ENCODE assay signal across 13 cellular contexts in the genomic region with DNA sequence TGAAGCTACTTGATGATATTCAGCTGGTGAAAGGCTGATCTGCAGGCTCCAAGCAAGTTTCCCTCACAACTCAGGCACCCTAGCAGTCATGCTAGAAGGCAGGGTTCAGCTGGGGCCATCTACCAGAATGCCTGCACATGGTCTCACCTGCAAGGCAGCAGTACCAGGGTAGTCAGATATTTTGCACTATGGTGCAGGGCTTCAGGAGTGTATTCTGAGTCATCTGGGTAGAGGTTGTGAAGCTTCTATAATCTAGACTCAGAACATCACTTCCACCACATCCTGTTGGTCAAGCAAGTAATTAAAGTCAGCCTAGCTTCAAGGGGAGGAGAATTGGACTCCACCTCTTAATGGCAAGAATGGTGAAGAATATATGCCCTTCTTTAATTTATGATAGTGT.
DNase-seq lines count a peak whose midpoint lies in the region; ATAC-seq and TF ChIP-seq lines count a peak whose summit lies in the region.
"Had no signal": no experiment of that assay in that cellular context is flagged by ENCODE, and none has a peak within 500 bp of the region (broad histone marks: within the 10 kb centered on the region; RNA-seq: fewer than 3 reads in every experiment).

No MANE protein-coding gene starts in this region.

- no peaks in the 10 kb centered on the region for H3K9me2 ChIP-seq in MM.1S (replicated peaks; ENCODE audit: insufficient read depth, low read length)

- H3F3A ChIP-seq in MM.1S (ENCODE audit: insufficient read depth, low read length): no peaks in the 10 kb centered on the region
- H3F3A ChIP-seq in smooth muscle cell (ENCODE audit: low read depth): peaks cover 8% of the 10 kb centered on the region

- H3K4me3 ChIP-seq in MM.1S (ENCODE audit: low read length) (no peak overlapping the region), ovary (no peak overlapping the region), smooth muscle cell (no peak overlapping the region)

- H3K9me3 ChIP-seq in MM.1S (replicated peaks; ENCODE audit: insufficient read depth, low read length) (no peaks in the 10 kb centered on the region), ovary (no peaks in the 10 kb centered on the region), smooth muscle cell (replicated peaks; ENCODE audit: low read depth) (no peaks in the 10 kb centered on the region)

- H3K36me3 Mint-ChIP-seq in HFFc6 (ENCODE audit: low read depth): no peaks in the 10 kb centered on the region

- no peak overlapping the region for H3K4me3 Mint-ChIP-seq in HFFc6

- no peaks in the 10 kb centered on the region for H3K4me1 ChIP-seq in MM.1S (ENCODE audit: low read length)
- H3K4me1 ChIP-seq in ovary (ENCODE audit: insufficient read depth): no peaks in the 10 kb centered on the region
- H3K4me1 ChIP-seq in smooth muscle cell (ENCODE audit: low read depth): no peaks in the 10 kb centered on the region

- no peak overlapping the region for H3K9ac ChIP-seq in MM.1S (ENCODE audit: low read length)
- no peak overlapping the region for H3K9ac ChIP-seq in smooth muscle cell (ENCODE audit: low read depth)

- ATAC-seq in GM19372 (IDR thresholded peaks at IDR 0.05; ENCODE audit: low read depth, unreplicated experiment): peak; percentile 87
- ATAC-seq in HG02759 (IDR thresholded peaks at IDR 0.05; ENCODE audit: unreplicated experiment): peak; percentile 95
- ATAC-seq in HG03432 (IDR thresholded peaks at IDR 0.05; ENCODE audit: unreplicated experiment): peak; percentile 99

- intact Hi-C loops in ovary (cut with DNase I): no loop called here

- H3K27ac ChIP-seq in MM.1S (ENCODE audit: low read length) (no peak overlapping the region), ovary (no peak overlapping the region), smooth muscle cell (ENCODE audit: low read depth) (no peak overlapping the region)

- no peaks in the 10 kb centered on the region; the same call in 1 of the 2 replicates for H3K27me3 Mint-ChIP-seq in HFFc6 (ENCODE audit: insufficient read depth)
- H3K27me3 Mint-ChIP-seq: progenitor cell of endocrine pancreas had no signal

- H3K36me3 ChIP-seq in MM.1S (replicated peaks; ENCODE audit: insufficient read depth, low read length) (no peaks in the 10 kb centered on the region), ovary (no peaks in the 10 kb centered on the region), smooth muscle cell (ENCODE audit: low read depth) (no peaks in the 10 kb centered on the region)

- in situ Hi-C loops in GM13977 (cut with MboI; ENCODE audit: low pct_unique_long_range_greater_than_20kb, low sequenced_read_pairs, unreplicated experiment): no loop called here

- H3K9me3 Mint-ChIP-seq in HFFc6: peaks cover 27% of the 10 kb centered on the region

- H3K27me3 ChIP-seq in MM.1S (replicated peaks; ENCODE audit: insufficient read depth, low read length): no peaks in the 10 kb centered on the region
- H3K27me3 ChIP-seq in ovary: no peaks in the 10 kb centered on the region
- no peaks in the 10 kb centered on the region for H3K27me3 ChIP-seq in smooth muscle cell (ENCODE audit: low read depth)

- H3K79me2 ChIP-seq in MM.1S (ENCODE audit: low read length) (no peaks in the 10 kb centered on the region), smooth muscle cell (ENCODE audit: low read depth) (no peaks in the 10 kb centered on the region)

- H3K4me2 ChIP-seq in MM.1S (ENCODE audit: low read depth, low read length) (no peak overlapping the region), smooth muscle cell (no peak overlapping the region)

- TF ChIP-seq CTCF in GM13977 (IDR thresholded peaks at IDR 0.05; ENCODE audit: extremely low read depth, insufficient read depth, missing control alignments) (no peak), MM.1S (IDR thresholded peaks at IDR 0.05; ENCODE audit: low read length) (no peak), HFFc6 (IDR thresholded peaks at IDR 0.05) (no peak), ovary (IDR thresholded peaks at IDR 0.05) (no peak), smooth muscle cell (IDR thresholded peaks at IDR 0.05; ENCODE audit: borderline replicate concordance, insufficient read depth, poor library complexity, severe bottlenecking) (no peak)

- H2AFZ ChIP-seq in MM.1S (ENCODE audit: low read length) (no peak overlapping the region), smooth muscle cell (ENCODE audit: low read depth) (no peak overlapping the region)

- no peak for TF ChIP-seq EP300 in ovary (IDR thresholded peaks at IDR 0.05)

- H4K20me1 ChIP-seq in MM.1S (ENCODE audit: insufficient read depth, low read length) (no peaks in the 10 kb centered on the region), smooth muscle cell (ENCODE audit: low read depth) (no peaks in the 10 kb centered on the region)

- TF ChIP-seq POLR2A in ovary (IDR thresholded peaks at IDR 0.05): no peak

- no peak overlapping the region for H3K27ac Mint-ChIP-seq in HFFc6
- H3K27ac Mint-ChIP-seq: progenitor cell of endocrine pancreas had no signal

- DNase-seq in GM13977 (ENCODE audit: low spot score) (peak; percentile 16), MM.1S (no peak), HFFc6 (no peak), ovary (no peak), smooth muscle cell (lab: John Stamatoyannopoulos, UW; ENCODE audit: unreplicated experiment) (no peak)
- DNase-seq: activated CD4-positive, alpha-beta T cell treated with anti-CD3 and anti-CD28 coated beads for 4 hours; activated effector memory CD4-positive, alpha-beta T cell treated with Interleukin-2 at 50 U/mL for 16 hours; DMS79 treated with DMSO at 0.1 percent for 48 hours; NCI-H2029 had no signal

- no peaks in the 10 kb centered on the region for H3K4me1 Mint-ChIP-seq in HFFc6 (ENCODE audit: low read depth)
